In genomic region chr11:9747816-9748215, GRCh38 we compare ENCODE assay signal across 11 cellular contexts.
DNase-seq lines count a peak whose midpoint lies in the region; ATAC-seq, FAIRE-seq and TF ChIP-seq lines count a peak whose summit lies in the region.
"Had no signal": no experiment of that assay in that cellular context is flagged by ENCODE, and none has a peak within 500 bp of the region (broad histone marks: within the 10 kb centered on the region; RNA-seq: fewer than 3 reads in every experiment).

No MANE protein-coding gene starts in this region.

- TF ChIP-seq CTCF in chondrocyte (IDR thresholded peaks at IDR 0.05) (no peak), osteocyte (IDR thresholded peaks at IDR 0.05) (no peak), smooth muscle cell (IDR thresholded peaks at IDR 0.05; ENCODE audit: borderline replicate concordance, insufficient read depth, poor library complexity, severe bottlenecking) (no peak)

- H3K9ac ChIP-seq in smooth muscle cell (ENCODE audit: low read depth): no peak overlapping the region

- 92% methylated on average over 5 of the region's 5 CpGs for WGBS in smooth muscle cell (ENCODE audit: low lambda C conversion rate)

- no peaks in the 10 kb centered on the region for H3K27me3 ChIP-seq in smooth muscle cell (ENCODE audit: low read depth)

- no peak for ATAC-seq in activated naive CD8-positive, alpha-beta T cell treated with anti-CD3 and anti-CD28 coated beads, Interleukin-2, amount 50 U/mL, for 24 hours

- H3K36me3 ChIP-seq in smooth muscle cell (ENCODE audit: low read depth): no peaks in the 10 kb centered on the region

- peaks cover 5% of the 10 kb centered on the region for H3K4me1 ChIP-seq in smooth muscle cell (ENCODE audit: low read depth)

- no peaks in the 10 kb centered on the region for H3K79me2 ChIP-seq in smooth muscle cell (ENCODE audit: low read depth)

- H3K4me2 ChIP-seq in smooth muscle cell: no peak overlapping the region

- peaks cover 24% of the 10 kb centered on the region for H3K4me1 Mint-ChIP-seq in activated naive CD8-positive, alpha-beta T cell treated with anti-CD3 and anti-CD28 coated beads, Interleukin-2, amount 50 U/mL, for 24 hours
- H3K4me1 Mint-ChIP-seq in activated naive CD8-positive, alpha-beta T cell treated with anti-CD3 and anti-CD28 coated beads for 36 hours: peaks cover 14% of the 10 kb centered on the region
- H3K4me1 Mint-ChIP-seq in chondrocyte (ENCODE audit: low read depth) (peaks cover 28% of the 10 kb centered on the region), osteocyte (ENCODE audit: unreplicated experiment) (peaks cover 30% of the 10 kb centered on the region)

- H3K9me3 ChIP-seq in smooth muscle cell (replicated peaks; ENCODE audit: low read depth): no peaks in the 10 kb centered on the region

- no peak for DNase-seq in activated naive CD8-positive, alpha-beta T cell treated with anti-CD3 and anti-CD28 coated beads, Interleukin-2, amount 50 U/mL, for 24 hours
- no peak for DNase-seq in activated naive CD8-positive, alpha-beta T cell treated with anti-CD3 and anti-CD28 coated beads for 36 hours
- DNase-seq in chondrocyte (ENCODE audit: low spot score): no peak
- DNase-seq in osteocyte (ENCODE audit: extremely low spot score, unreplicated experiment): no peak
- no peak for DNase-seq in smooth muscle cell (lab: John Stamatoyannopoulos, UW; ENCODE audit: unreplicated experiment)
- DNase-seq in amygdala (lab: John Stamatoyannopoulos, UW): no peak
- DNase-seq in stimulated activated CD4-positive, alpha-beta T cell treated with anti-CD3 and anti-CD28 coated beads, Interleukin-4, amount 100 ng/mL, for 24 hours: no peak
- DNase-seq in frontal cortex (ENCODE audit: low spot score in 2 of 2): no peak
- DNase-seq: NCI-H2029 treated with DMSO at 0.1 percent for 48 hours had no signal

- H4K20me1 ChIP-seq in smooth muscle cell (ENCODE audit: low read depth): no peaks in the 10 kb centered on the region

- peaks cover 5% of the 10 kb centered on the region for H3K36me3 Mint-ChIP-seq in activated naive CD8-positive, alpha-beta T cell treated with anti-CD3 and anti-CD28 coated beads, Interleukin-2, amount 50 U/mL, for 24 hours (ENCODE audit: low read depth)
- H3K36me3 Mint-ChIP-seq in activated naive CD8-positive, alpha-beta T cell treated with anti-CD3 and anti-CD28 coated beads for 36 hours: no peaks in the 10 kb centered on the region
- H3K36me3 Mint-ChIP-seq in chondrocyte (ENCODE audit: low read depth): peaks cover 19% of the 10 kb centered on the region
- H3K36me3 Mint-ChIP-seq in osteocyte (ENCODE audit: unreplicated experiment): peaks cover 31% of the 10 kb centered on the region

- H3K4me3 Mint-ChIP-seq in activated naive CD8-positive, alpha-beta T cell treated with anti-CD3 and anti-CD28 coated beads, Interleukin-2, amount 50 U/mL, for 24 hours: no peak overlapping the region
- no peak overlapping the region for H3K4me3 Mint-ChIP-seq in activated naive CD8-positive, alpha-beta T cell treated with anti-CD3 and anti-CD28 coated beads for 36 hours
- H3K4me3 Mint-ChIP-seq in chondrocyte (ENCODE audit: unreplicated experiment) (no peak overlapping the region), osteocyte (ENCODE audit: unreplicated experiment) (no peak overlapping the region)
- H3K4me3 Mint-ChIP-seq: activated CD8-positive, alpha-beta T cell treated with anti-CD3 and anti-CD28 coated beads, Interleukin-2, amount 10 ng/mL, durations not matched to agents 7 days and 5 days; CD14-positive monocyte had no signal

- no peak for FAIRE-seq in frontal cortex (lab: Jason Lieb, UNC)

- H3K27me3 Mint-ChIP-seq in activated naive CD8-positive, alpha-beta T cell treated with anti-CD3 and anti-CD28 coated beads, Interleukin-2, amount 50 U/mL, for 24 hours: no peaks in the 10 kb centered on the region
- H3K27me3 Mint-ChIP-seq in activated naive CD8-positive, alpha-beta T cell treated with anti-CD3 and anti-CD28 coated beads for 36 hours: no peaks in the 10 kb centered on the region
- H3K27me3 Mint-ChIP-seq in chondrocyte (ENCODE audit: low read depth) (no peaks in the 10 kb centered on the region), osteocyte (ENCODE audit: unreplicated experiment) (no peaks in the 10 kb centered on the region)

- H2AFZ ChIP-seq in smooth muscle cell (ENCODE audit: low read depth): no peak overlapping the region

- no peaks in the 10 kb centered on the region for H3K9me3 Mint-ChIP-seq in activated naive CD8-positive, alpha-beta T cell treated with anti-CD3 and anti-CD28 coated beads, Interleukin-2, amount 50 U/mL, for 24 hours
- H3K9me3 Mint-ChIP-seq in activated naive CD8-positive, alpha-beta T cell treated with anti-CD3 and anti-CD28 coated beads for 36 hours: peaks cover 1% of the 10 kb centered on the region
- H3K9me3 Mint-ChIP-seq in chondrocyte (ENCODE audit: low read depth): no peaks in the 10 kb centered on the region
- H3K9me3 Mint-ChIP-seq in osteocyte (ENCODE audit: unreplicated experiment): no peaks in the 10 kb centered on the region
- H3K9me3 Mint-ChIP-seq: CD14-positive monocyte had no signal

- H3K27ac Mint-ChIP-seq in activated naive CD8-positive, alpha-beta T cell treated with anti-CD3 and anti-CD28 coated beads, Interleukin-2, amount 50 U/mL, for 24 hours: peak overlapping the region; percentile 54
- no peak overlapping the region for H3K27ac Mint-ChIP-seq in activated naive CD8-positive, alpha-beta T cell treated with anti-CD3 and anti-CD28 coated beads for 36 hours
- H3K27ac Mint-ChIP-seq in chondrocyte (ENCODE audit: unreplicated experiment): peak overlapping the region; percentile 66
- peak overlapping the region; percentile 73 for H3K27ac Mint-ChIP-seq in osteocyte (ENCODE audit: unreplicated experiment)
- H3K27ac Mint-ChIP-seq: activated CD8-positive, alpha-beta T cell treated with anti-CD3 and anti-CD28 coated beads, Interleukin-2, amount 10 ng/mL, durations not matched to agents 7 days and 5 days had no signal

- no peaks in the 10 kb centered on the region for H3F3A ChIP-seq in smooth muscle cell (ENCODE audit: low read depth)

- H3K4me3 ChIP-seq in smooth muscle cell: no peak overlapping the region

- H3K27ac ChIP-seq in smooth muscle cell (ENCODE audit: low read depth): no peak overlapping the region
